29 cellular contexts compared by ENCODE assay signal in genomic region chr7:108380527-108380926, GRCh38.
"Had no signal": no experiment of that assay in that cellular context is flagged by ENCODE, and none has a peak within 500 bp of the region (broad histone marks: within the 10 kb centered on the region; RNA-seq: fewer than 3 reads in every experiment).

No MANE protein-coding gene starts in this region.

- H3K27me3 ChIP-seq: cardiac muscle cell, colonic mucosa, dorsolateral prefrontal cortex, ovary, sigmoid colon, stomach, thyroid gland, upper lobe of left lung, vagina had no signal

- ATAC-seq: left cardiac atrium; left ventricle myocardium superior; naive thymus-derived CD4-positive, alpha-beta T cell; psoas muscle; stimulated activated memory B cell treated with anti-CD40 and anti-IgM and Interleukin-4, amounts not matched to agents 10 μg/mL and 1 μg/mL and 100 μg/mL, for 72 hours had no signal

- H3K4me1 ChIP-seq: colonic mucosa, psoas muscle, sigmoid colon, stomach, upper lobe of left lung, vagina had no signal

- H3K9me3 ChIP-seq: colonic mucosa, ovary, psoas muscle, sigmoid colon, stomach, thyroid gland, upper lobe of left lung, vagina had no signal

- H3K36me3 ChIP-seq: cardiac muscle cell, colonic mucosa, ovary, sigmoid colon, stomach, thyroid gland, upper lobe of left lung, vagina had no signal

- DNase-seq: activated CD4-positive, alpha-beta T cell treated with anti-CD3 and anti-CD28 coated beads for 4 hours; activated CD4-positive, alpha-beta T cell treated with anti-CD3 and anti-CD28 coated beads, Interleukin-2, amount 50 U/mL, for 48 hours; activated CD8-positive, alpha-beta memory T cell treated with anti-CD3 and anti-CD28 coated beads, Interleukin-2, amount 50 U/mL, for 4 hours; activated gamma-delta T cell treated with Interleukin-2 at 50 U/mL for 16 hours; activated naive CD4-positive, alpha-beta T cell treated with anti-CD3 and anti-CD28 coated beads, Interleukin-2, amount 50 U/mL, for 16 hours; activated T-cell treated with anti-CD3 and anti-CD28 coated beads, Interleukin-2, amount 50 U/mL, for 24 hours; cerebellar nuclear complex; colonic mucosa; dorsolateral prefrontal cortex; effector memory CD4-positive, alpha-beta T cell; foreskin melanocyte; islet precursor cell; left cardiac atrium; left ventricle myocardium superior; naive thymus-derived CD4-positive, alpha-beta T cell; ovary; psoas muscle; sigmoid colon; small intestine; stimulated activated CD4-positive, alpha-beta T cell treated with anti-CD3 and anti-CD28 coated beads, Interleukin-4, amount 100 ng/mL, for 24 hours; stimulated activated CD8-positive, alpha-beta memory T cell treated with anti-CD3 and anti-CD28 coated beads, Interleukin-4, amount 100 ng/mL, for 48 hours; stomach; T-helper 2 cell; thyroid gland; upper lobe of left lung had no signal

- H3K4me3 ChIP-seq: cardiac muscle cell, colonic mucosa, dorsolateral prefrontal cortex, ovary, psoas muscle, sigmoid colon, stomach, thyroid gland, upper lobe of left lung, vagina had no signal

- H3K27ac ChIP-seq: cardiac muscle cell, colonic mucosa, ovary, psoas muscle, sigmoid colon, stomach, thyroid gland, upper lobe of left lung, vagina, VCaP had no signal
